Comparison of ENCODE assay signal across 10 cellular contexts in genomic region chr11:126862664-126863247, GRCh38.
A peak's percentile ranks its signal among the peaks of the same experiment; 100 is the strongest.
DNase-seq lines count a peak whose midpoint lies in the region; ATAC-seq and TF ChIP-seq lines count a peak whose summit lies in the region.
"Had no signal": no experiment of that assay in that cellular context is flagged by ENCODE, and none has a peak within 500 bp of the region (broad histone marks: within the 10 kb centered on the region; RNA-seq: fewer than 3 reads in every experiment).

No MANE protein-coding gene starts in this region.

- H3K4me3 Mint-ChIP-seq in osteocyte (ENCODE audit: unreplicated experiment), result no peak overlapping the region
- H3K4me3 Mint-ChIP-seq: activated naive CD8-positive, alpha-beta T cell treated with anti-CD3 and anti-CD28 coated beads, Interleukin-2, amount 10 ng/mL, durations not matched to agents 7 days and 5 days had no signal

- H3K4me1 Mint-ChIP-seq in osteocyte (ENCODE audit: unreplicated experiment), result no peaks in the 10 kb centered on the region
- H3K4me1 Mint-ChIP-seq: activated naive CD8-positive, alpha-beta T cell treated with anti-CD3 and anti-CD28 coated beads, Interleukin-2, amount 10 ng/mL, durations not matched to agents 7 days and 5 days had no signal

- H3K4me3 ChIP-seq in dorsolateral prefrontal cortex, result no peak overlapping the region

- no peaks in the 10 kb centered on the region for H3K9me3 Mint-ChIP-seq in osteocyte (ENCODE audit: unreplicated experiment)
- H3K9me3 Mint-ChIP-seq: activated naive CD8-positive, alpha-beta T cell treated with anti-CD3 and anti-CD28 coated beads, Interleukin-2, amount 10 ng/mL, durations not matched to agents 7 days and 5 days had no signal

- intact Hi-C loops in dorsolateral prefrontal cortex (cut with DNase I), result no loop called here

- DNase-seq in NCI-H345 (lab: John Stamatoyannopoulos, UW), result peak; percentile 39
- no peak for DNase-seq in NCI-H345 treated with DMSO at 0.1 percent for 48 hours (lab: John Stamatoyannopoulos, UW; ENCODE audit: unreplicated experiment)
- DNase-seq in NCI-H774 (lab: John Stamatoyannopoulos, UW), result peak; percentile 8
- peak; percentile 54 for DNase-seq in osteocyte (ENCODE audit: extremely low spot score, unreplicated experiment)
- DNase-seq in SKM-1 treated with dmso at 0.1 percent for 144 hours (lab: John Stamatoyannopoulos, UW; ENCODE audit: unreplicated experiment), result no peak
- no peak for DNase-seq in dorsolateral prefrontal cortex
- DNase-seq in left lobe of liver (ENCODE audit: low spot score), result no peak
- DNase-seq: activated naive CD8-positive, alpha-beta T cell treated with anti-CD3 and anti-CD28 coated beads, Interleukin-2, amount 10 ng/mL, durations not matched to agents 7 days and 5 days had no signal

- H3K27me3 Mint-ChIP-seq in osteocyte (ENCODE audit: unreplicated experiment), result no peaks in the 10 kb centered on the region
- H3K27me3 Mint-ChIP-seq: activated naive CD8-positive, alpha-beta T cell treated with anti-CD3 and anti-CD28 coated beads, Interleukin-2, amount 10 ng/mL, durations not matched to agents 7 days and 5 days had no signal

- TF ChIP-seq CTCF in osteocyte (IDR thresholded peaks at IDR 0.05), result no peak
- no peak for TF ChIP-seq CTCF in dorsolateral prefrontal cortex (IDR thresholded peaks at IDR 0.05 in 54 of 56, conservative IDR thresholded peaks at IDR 0.05 in 2 of 56; ENCODE audit: low read depth in 1 of 56, partially characterized antibody in 56 of 56)

- no peak overlapping the region for H3K27ac Mint-ChIP-seq in osteocyte (ENCODE audit: unreplicated experiment)
- H3K27ac Mint-ChIP-seq: activated naive CD8-positive, alpha-beta T cell treated with anti-CD3 and anti-CD28 coated beads, Interleukin-2, amount 10 ng/mL, durations not matched to agents 7 days and 5 days had no signal

- peak; percentile 75 for ATAC-seq in HG02981 (IDR thresholded peaks at IDR 0.05; ENCODE audit: unreplicated experiment)
- no peak for ATAC-seq in left lobe of liver

- no peaks in the 10 kb centered on the region for H3K36me3 Mint-ChIP-seq in osteocyte (ENCODE audit: unreplicated experiment)
- H3K36me3 Mint-ChIP-seq: activated naive CD8-positive, alpha-beta T cell treated with anti-CD3 and anti-CD28 coated beads, Interleukin-2, amount 10 ng/mL, durations not matched to agents 7 days and 5 days had no signal

- no peak overlapping the region for H3K27ac ChIP-seq in dorsolateral prefrontal cortex
- H3K27ac ChIP-seq: epithelial cell of prostate had no signal

- H3K27me3 ChIP-seq in dorsolateral prefrontal cortex, result peaks cover 0 to 2% (median 0%) of the 10 kb centered on the region in 45 donors

Comparison
In these comparisons a context has a peak if more than half of its experiments do, and no peak if none do; other contexts are left out.
1. DNase-seq: peak in NCI-H345 (single experiment), NCI-H774 (single experiment) and osteocyte (single experiment); none in NCI-H345 treated with DMSO at 0.1 percent for 48 hours (single experiment), SKM-1 treated with dmso at 0.1 percent for 144 hours (single experiment), dorsolateral prefrontal cortex (0 of 10) and left lobe of liver (single experiment).